1 cellular context compared by ENCODE assay signal in genomic region chr3:32843504-32844321, GRCh38.
TF ChIP-seq lines count a peak whose summit lies in the region.

No MANE protein-coding gene starts in this region.

TF ChIP-seq in HEK293, 187 proteins besides CTCF, POLR2A, EP300 and RAD21 (continued from another document):
- TF ChIP-seq ZBTB20 (tag by site-specific recombination; IDR thresholded peaks at IDR 0.05): peak; percentile 17; the same call in 1 of the 2 replicates
- peak; percentile 43; the same call in 1 of the 2 replicates for TF ChIP-seq ZSCAN30 (tag by site-specific recombination; IDR thresholded peaks at IDR 0.05)
- peak; percentile 25; the same call in 1 of the 2 replicates for TF ChIP-seq PRDM4 (tag by site-specific recombination; IDR thresholded peaks at IDR 0.05)
- peak; percentile 21 for TF ChIP-seq ZFHX2 (tag by site-specific recombination; conservative IDR thresholded peaks at IDR 0.05)
- TF ChIP-seq ZNF311 (tag by site-specific recombination; IDR thresholded peaks at IDR 0.05; ENCODE audit: borderline replicate concordance): no peak
- TF ChIP-seq ZNF48 (tag by site-specific recombination; IDR thresholded peaks at IDR 0.05): no peak
- TF ChIP-seq ZNF350 (tag by site-specific recombination; IDR thresholded peaks at IDR 0.05): no peak
- no peak for TF ChIP-seq ZNF580 (tag by site-specific recombination; IDR thresholded peaks at IDR 0.05)
- peak; percentile 49; the same call in 1 of the 2 replicates for TF ChIP-seq ZNF664 (tag by site-specific recombination; IDR thresholded peaks at IDR 0.05)
- peak; percentile 39; the same call in 1 of the 2 replicates for TF ChIP-seq IKZF3 (tag by site-specific recombination; IDR thresholded peaks at IDR 0.05)
- no peak for TF ChIP-seq ZNF488 (tag by site-specific recombination; IDR thresholded peaks at IDR 0.05)
- peak; percentile 89 for TF ChIP-seq ZIC2 (tag by site-specific recombination; IDR thresholded peaks at IDR 0.05)
- peak; percentile 33; the same call in 1 of the 2 replicates for TF ChIP-seq ZNF394 (tag by site-specific recombination; IDR thresholded peaks at IDR 0.05; ENCODE audit: borderline replicate concordance)
- no peak for TF ChIP-seq ZNF112 (tag by site-specific recombination; IDR thresholded peaks at IDR 0.05)
- TF ChIP-seq ZNF548 (tag by site-specific recombination; IDR thresholded peaks at IDR 0.05): no peak
- TF ChIP-seq ZNF398 (tag by site-specific recombination; IDR thresholded peaks at IDR 0.05): no peak
- no peak for TF ChIP-seq ZNF341 (tag by site-specific recombination; IDR thresholded peaks at IDR 0.05; ENCODE audit: low read depth)
- no peak for TF ChIP-seq ZEB2 (tag by site-specific recombination; IDR thresholded peaks at IDR 0.05)
- peak; percentile 41 for TF ChIP-seq PRDM6 (tag by site-specific recombination; IDR thresholded peaks at IDR 0.05)
- peak; percentile 91 for TF ChIP-seq WT1 (tag by site-specific recombination; IDR thresholded peaks at IDR 0.05)
- no peak for TF ChIP-seq ZNF791 (tag by site-specific recombination; IDR thresholded peaks at IDR 0.05)
- TF ChIP-seq ZNF169 (tag by site-specific recombination; IDR thresholded peaks at IDR 0.05): no peak
- TF ChIP-seq SP2 (tag by site-specific recombination; IDR thresholded peaks at IDR 0.05): no peak
- peak; percentile 56; the same call in 1 of the 2 replicates for TF ChIP-seq TRIM28 (IDR thresholded peaks at IDR 0.05; ENCODE audit: borderline replicate concordance, low read length)
- peak; percentile 70; the same call in 1 of the 2 replicates for TF ChIP-seq ZNF600 (tag by site-specific recombination; IDR thresholded peaks at IDR 0.05)
- peak; percentile 40; the same call in 1 of the 2 replicates for TF ChIP-seq ZBTB44 (tag by site-specific recombination; IDR thresholded peaks at IDR 0.05)
- TF ChIP-seq ZNF571 (tag by site-specific recombination; IDR thresholded peaks at IDR 0.05): no peak
